In genomic region chr12:57550628-57551549, GRCh38 we compare ENCODE assay signal across 9 cellular contexts. TPM values are rescaled to one million over a fixed set of nuclear protein-coding genes. Genes with fewer than 3 reads are reported as not detected.
DNase-seq lines count a peak whose midpoint lies in the region; TF ChIP-seq lines count a peak whose summit lies in the region.
"Had no signal": no experiment of that assay in that cellular context is flagged by ENCODE, and none has a peak within 500 bp of the region (broad histone marks: within the 10 kb centered on the region; RNA-seq: fewer than 3 reads in every experiment).

No MANE protein-coding gene starts in this region.

- peak overlapping the region; percentile 79 for H3K4me3 Mint-ChIP-seq in T-helper 2 cell treated with Interferon-gamma antibody and Interleukin-4, amounts not matched to agents 5 μg/mL and 100 μg/mL, for 36 hours
- H3K4me3 Mint-ChIP-seq in activated CD4-positive, alpha-beta memory T cell treated with anti-CD3 and anti-CD28 coated beads, Interleukin-2, amount 10 ng/mL, durations not matched to agents 7 days and 5 days, result peak overlapping the region; percentile 58

- H3K36me3 ChIP-seq in smooth muscle cell (ENCODE audit: low read depth) (no peaks in the 10 kb centered on the region), Peyer's patch (no peaks in the 10 kb centered on the region)

- peaks cover 3% of the 10 kb centered on the region for H4K20me1 ChIP-seq in smooth muscle cell (ENCODE audit: low read depth)

- no peaks in the 10 kb centered on the region for H3K9me3 Mint-ChIP-seq in T-helper 2 cell treated with Interferon-gamma antibody and Interleukin-4, amounts not matched to agents 5 μg/mL and 100 μg/mL, for 36 hours
- H3K9me3 Mint-ChIP-seq in activated CD4-positive, alpha-beta memory T cell treated with anti-CD3 and anti-CD28 coated beads, Interleukin-2, amount 10 ng/mL, durations not matched to agents 7 days and 5 days, result no peaks in the 10 kb centered on the region

- H3K36me3 Mint-ChIP-seq in T-helper 2 cell treated with Interferon-gamma antibody and Interleukin-4, amounts not matched to agents 5 μg/mL and 100 μg/mL, for 36 hours (ENCODE audit: low read depth), result peaks cover 4% of the 10 kb centered on the region
- H3K36me3 Mint-ChIP-seq in activated CD4-positive, alpha-beta memory T cell treated with anti-CD3 and anti-CD28 coated beads, Interleukin-2, amount 10 ng/mL, durations not matched to agents 7 days and 5 days (ENCODE audit: low read depth), result peaks cover 10% of the 10 kb centered on the region

- H2AFZ ChIP-seq in smooth muscle cell (ENCODE audit: low read depth), result peak overlapping the region; percentile 92

- peaks cover 11% of the 10 kb centered on the region for H3K27me3 Mint-ChIP-seq in T-helper 2 cell treated with Interferon-gamma antibody and Interleukin-4, amounts not matched to agents 5 μg/mL and 100 μg/mL, for 36 hours (ENCODE audit: low read depth)
- peaks cover 20% of the 10 kb centered on the region for H3K27me3 Mint-ChIP-seq in activated CD4-positive, alpha-beta memory T cell treated with anti-CD3 and anti-CD28 coated beads, Interleukin-2, amount 10 ng/mL, durations not matched to agents 7 days and 5 days

- H3K27me3 ChIP-seq in smooth muscle cell (ENCODE audit: low read depth), result peaks cover 12% of the 10 kb centered on the region
- H3K27me3 ChIP-seq in Peyer's patch, result no peaks in the 10 kb centered on the region

- H3K4me2 ChIP-seq in smooth muscle cell, result peak overlapping the region; percentile 95

- 43% methylated on average over 8 of the region's 8 CpGs for WGBS in smooth muscle cell (ENCODE audit: low lambda C conversion rate)

- H3K27ac ChIP-seq in smooth muscle cell (ENCODE audit: low read depth), result peak overlapping the region; percentile 74
- no peak overlapping the region for H3K27ac ChIP-seq in Peyer's patch

- POLR2A ChIA-PET in activated CD4-positive, alpha-beta memory T cell treated with anti-CD3 and anti-CD28 coated beads, Interleukin-2, amount 10 ng/mL, durations not matched to agents 7 days and 5 days (lab: Charles Lee), result no interaction called here

- H3K9ac ChIP-seq in smooth muscle cell (ENCODE audit: low read depth), result no peak overlapping the region

- H3K79me2 ChIP-seq in smooth muscle cell (ENCODE audit: low read depth), result peaks cover 21% of the 10 kb centered on the region

- H3K9me3 ChIP-seq in smooth muscle cell (replicated peaks; ENCODE audit: low read depth) (no peaks in the 10 kb centered on the region), Peyer's patch (no peaks in the 10 kb centered on the region)

- H3K4me3 ChIP-seq in fibroblast of villous mesenchyme (ENCODE audit: low read depth, low read length), result peak overlapping the region; percentile 54
- peak overlapping the region; percentile 57 for H3K4me3 ChIP-seq in smooth muscle cell
- H3K4me3 ChIP-seq in Peyer's patch, result peak overlapping the region in 1 of 4 donors; percentile 55

- CTCF ChIA-PET in activated CD4-positive, alpha-beta memory T cell treated with anti-CD3 and anti-CD28 coated beads, Interleukin-2, amount 10 ng/mL, durations not matched to agents 7 days and 5 days (lab: Charles Lee), result no interaction called here

- no peak overlapping the region for H3K27ac Mint-ChIP-seq in T-helper 2 cell treated with Interferon-gamma antibody and Interleukin-4, amounts not matched to agents 5 μg/mL and 100 μg/mL, for 36 hours
- H3K27ac Mint-ChIP-seq in activated CD4-positive, alpha-beta memory T cell treated with anti-CD3 and anti-CD28 coated beads, Interleukin-2, amount 10 ng/mL, durations not matched to agents 7 days and 5 days, result no peak overlapping the region

- TF ChIP-seq POLR2A in Peyer's patch (IDR thresholded peaks at IDR 0.05), result no peak

- no peak for DNase-seq in T-helper 2 cell treated with Interferon-gamma antibody and Interleukin-4, amounts not matched to agents 5 μg/mL and 100 μg/mL, for 36 hours (ENCODE audit: low spot score)
- no peak for DNase-seq in T-helper 2 cell
- no peak for DNase-seq in activated CD4-positive, alpha-beta memory T cell treated with anti-CD3 and anti-CD28 coated beads, Interleukin-2, amount 10 ng/mL, durations not matched to agents 7 days and 5 days
- DNase-seq in fibroblast of villous mesenchyme (ENCODE audit: low read depth), result no peak
- DNase-seq in smooth muscle cell (lab: John Stamatoyannopoulos, UW; ENCODE audit: unreplicated experiment), result no peak
- no peak for DNase-seq in Peyer's patch
- DNase-seq in NCI-H526 treated with DMSO at 0.1 percent for 48 hours (lab: John Stamatoyannopoulos, UW), result no peak
- DNase-seq in NK-92 treated with Interleukin-12 subunit alpha and Interleukin-12 subunit beta, amount 100 ng/mL, for 24 hours (lab: John Stamatoyannopoulos, UW), result no peak
- DNase-seq: central memory CD4-positive, alpha-beta T cell had no signal

- peaks cover 28% of the 10 kb centered on the region for H3K4me1 Mint-ChIP-seq in T-helper 2 cell treated with Interferon-gamma antibody and Interleukin-4, amounts not matched to agents 5 μg/mL and 100 μg/mL, for 36 hours (ENCODE audit: low read depth)
- H3K4me1 Mint-ChIP-seq in activated CD4-positive, alpha-beta memory T cell treated with anti-CD3 and anti-CD28 coated beads, Interleukin-2, amount 10 ng/mL, durations not matched to agents 7 days and 5 days, result peaks cover 35% of the 10 kb centered on the region

- H3F3A ChIP-seq in smooth muscle cell (ENCODE audit: low read depth), result peaks cover 19% of the 10 kb centered on the region

- H3K4me1 ChIP-seq in smooth muscle cell (ENCODE audit: low read depth) (peaks cover 43% of the 10 kb centered on the region), Peyer's patch (peaks cover 0 to 15% (median 3%) of the 10 kb centered on the region in 4 donors)

- no peak for TF ChIP-seq CTCF in fibroblast of villous mesenchyme (IDR thresholded peaks at IDR 0.05; ENCODE audit: insufficient read depth, low read depth, low read length)
- TF ChIP-seq CTCF in smooth muscle cell (IDR thresholded peaks at IDR 0.05; ENCODE audit: borderline replicate concordance, insufficient read depth, poor library complexity, severe bottlenecking), result no peak
- TF ChIP-seq CTCF in Peyer's patch (IDR thresholded peaks at IDR 0.05), result no peak

RNA-seq across cellular contexts. Expression of gene KIF5A, which starts 1.0 kb away (rescaled TPM):
- 1 to 10 TPM in 1 of 2 experiments, under 1 TPM in 1; 0.93 to 1.0 TPM for total RNA-seq in activated CD4-positive, alpha-beta memory T cell treated with anti-CD3 and anti-CD28 coated beads, Interleukin-2, amount 10 ng/mL, durations not matched to agents 7 days and 5 days
- total RNA-seq in fibroblast of villous mesenchyme (0.86 and 1.3 TPM in 2 replicates), smooth muscle cell (2.2 and 2.8 TPM in 2 replicates), Peyer's patch (1 to 10 TPM in 2 of 4 donors, under 1 TPM in 2; 0.35 to 2.5 (median 1.4) TPM)
- polyA plus RNA-seq in smooth muscle cell, result 0.34 and 0.53 TPM in 2 replicates

RNA-seq across cellular contexts. Expression of gene DCTN2, which starts 3.9 kb away (rescaled TPM):
- total RNA-seq in activated CD4-positive, alpha-beta memory T cell treated with anti-CD3 and anti-CD28 coated beads, Interleukin-2, amount 10 ng/mL, durations not matched to agents 7 days and 5 days, result 10 to 100 TPM; 80.9 to 85.1 TPM
- total RNA-seq in fibroblast of villous mesenchyme (111 and 120 TPM in 2 replicates), smooth muscle cell (88.0 and 107 TPM in 2 replicates), Peyer's patch (100 to 1,000 TPM; 161 to 326 (median 229) TPM)
- polyA plus RNA-seq in smooth muscle cell, result 119 and 127 TPM in 2 replicates

RNA-seq across cellular contexts. Expression of gene MBD6, which starts 28.3 kb away (rescaled TPM):
- 10 to 100 TPM; 71.7 to 73.4 TPM for total RNA-seq in activated CD4-positive, alpha-beta memory T cell treated with anti-CD3 and anti-CD28 coated beads, Interleukin-2, amount 10 ng/mL, durations not matched to agents 7 days and 5 days
- total RNA-seq in fibroblast of villous mesenchyme (4.8 and 6.9 TPM in 2 replicates), smooth muscle cell (3.7 and 9.1 TPM in 2 replicates), Peyer's patch (100 to 1,000 TPM in 1 of 4 donors, 10 to 100 TPM in 3; 38.0 to 144 (median 71.5) TPM)
- polyA plus RNA-seq in smooth muscle cell, result 11.7 and 18.4 TPM in 2 replicates

RNA-seq across cellular contexts. Expression of gene DDIT3, which starts 30.6 kb away (rescaled TPM):
- 10 to 100 TPM; 19.1 to 22.7 TPM for total RNA-seq in activated CD4-positive, alpha-beta memory T cell treated with anti-CD3 and anti-CD28 coated beads, Interleukin-2, amount 10 ng/mL, durations not matched to agents 7 days and 5 days
- total RNA-seq in fibroblast of villous mesenchyme (18.1 and 56.7 TPM in 2 replicates), smooth muscle cell (25.8 and 28.4 TPM in 2 replicates), Peyer's patch (10 to 100 TPM in 3 of 4 donors, 1 to 10 TPM in 1; 9.1 to 44.6 (median 24.0) TPM)
- polyA plus RNA-seq in smooth muscle cell, result 27.8 and 43.5 TPM in 2 replicates

RNA-seq across cellular contexts. Expression of gene PIP4K2C, which starts 40.1 kb away (rescaled TPM):
- total RNA-seq in activated CD4-positive, alpha-beta memory T cell treated with anti-CD3 and anti-CD28 coated beads, Interleukin-2, amount 10 ng/mL, durations not matched to agents 7 days and 5 days, result 10 to 100 TPM; 21.6 to 21.9 TPM
- 21.3 and 33.2 TPM in 2 replicates for total RNA-seq in fibroblast of villous mesenchyme
- 39.5 and 53.8 TPM in 2 replicates for total RNA-seq in smooth muscle cell
- 33.3 and 41.1 TPM in 2 replicates for polyA plus RNA-seq in smooth muscle cell
- 10 to 100 TPM in 3 of 4 donors, 1 to 10 TPM in 1; 9.1 to 52.6 (median 37.9) TPM for total RNA-seq in Peyer's patch
